In genomic region chr19:17938092-17938845, GRCh38 we compare ENCODE assay signal across 8 cellular contexts. TPM values are rescaled to one million over a fixed set of nuclear protein-coding genes. Genes with fewer than 3 reads are reported as not detected.
DNase-seq lines count a peak whose midpoint lies in the region; ATAC-seq and TF ChIP-seq lines count a peak whose summit lies in the region.

No MANE protein-coding gene starts in this region.

- no peak overlapping the region for H3K27ac Mint-ChIP-seq in endothelial cell (ENCODE audit: unreplicated experiment)

- H3K4me3 Mint-ChIP-seq in endothelial cell (ENCODE audit: unreplicated experiment) = no peak overlapping the region

- H3K9me3 Mint-ChIP-seq in endothelial cell (ENCODE audit: unreplicated experiment) = no peaks in the 10 kb centered on the region

- ATAC-seq in HG02642 (IDR thresholded peaks at IDR 0.05; ENCODE audit: poor library complexity, unreplicated experiment) (peak; percentile 59), HG03139 (IDR thresholded peaks at IDR 0.05; ENCODE audit: unreplicated experiment) (no peak)

- H3K4me1 Mint-ChIP-seq in endothelial cell (ENCODE audit: unreplicated experiment) = peaks cover 5% of the 10 kb centered on the region

- peak; percentile 89 for TF ChIP-seq CTCF in endothelial cell (IDR thresholded peaks at IDR 0.05; ENCODE audit: unreplicated experiment)

- H3K36me3 Mint-ChIP-seq in endothelial cell (ENCODE audit: low read depth, unreplicated experiment) = no peaks in the 10 kb centered on the region

- DNase-seq in DMS 273 treated with DMSO at 0.1 percent for 48 hours (lab: John Stamatoyannopoulos, UW) = peak; percentile 64
- peak; percentile 44 to 54 for DNase-seq in NOMO-1 (lab: John Stamatoyannopoulos, UW; ENCODE audit: unreplicated experiment in 2 of 2)
- peak; percentile 59 to 72 (median 70) for DNase-seq in activated CD8-positive, alpha-beta memory T cell treated with anti-CD3 and anti-CD28 coated beads for 48 hours (ENCODE audit: low read depth in 2 of 3, low spot score in 2 of 3)
- DNase-seq in endothelial cell (ENCODE audit: low spot score) = peak; percentile 81
- DNase-seq in mucosa of gallbladder (ENCODE audit: low spot score) = peak; percentile 79
- DNase-seq in stimulated activated CD8-positive, alpha-beta memory T cell treated with anti-CD3 and anti-CD28 coated beads, Interleukin-4, amount 100 ng/mL, for 48 hours = peak; percentile 91

- peaks cover 5% of the 10 kb centered on the region for H3K27me3 Mint-ChIP-seq in endothelial cell (ENCODE audit: unreplicated experiment)

RNA-seq across cellular contexts. Expression of gene CCDC124, which starts 5.5 kb away (rescaled TPM):
- total RNA-seq in endothelial cell (ENCODE audit: unreplicated experiment) = 68.2 TPM
- 68.3 TPM for total RNA-seq in mucosa of gallbladder

RNA-seq across cellular contexts. Expression of gene KCNN1, which starts 28.6 kb away (rescaled TPM):
- total RNA-seq in endothelial cell (ENCODE audit: unreplicated experiment) (19.3 TPM), mucosa of gallbladder (1.6 TPM)
